Comparison of ENCODE assay signal across 9 cellular contexts in genomic region chr2:192197387-192197786, GRCh38. TPM values are rescaled to one million over a fixed set of nuclear protein-coding genes. Genes with fewer than 3 reads are reported as not detected.
DNase-seq lines count a peak whose midpoint lies in the region; ATAC-seq and TF ChIP-seq lines count a peak whose summit lies in the region.
"Had no signal": no experiment of that assay in that cellular context is flagged by ENCODE, and none has a peak within 500 bp of the region (broad histone marks: within the 10 kb centered on the region; RNA-seq: fewer than 3 reads in every experiment).

No MANE protein-coding gene starts in this region.

- intact Hi-C loops in heart right ventricle (cut with DNase I), result loop anchor here in 1 of 10 donors (10.0 kb wide), 1 partner anchor 87 kb away; no protein-coding TSS in a partner anchor

- TF ChIP-seq CTCF in cardiac muscle cell (IDR thresholded peaks at IDR 0.05; ENCODE audit: low read depth, low read length), result peak; percentile 16
- no peak for TF ChIP-seq CTCF in heart right ventricle (IDR thresholded peaks at IDR 0.05)
- TF ChIP-seq CTCF in RWPE2 (IDR thresholded peaks at IDR 0.05; ENCODE audit: poor library complexity, severe bottlenecking), result peak; percentile 48
- no peak for TF ChIP-seq CTCF in fibroblast of the aortic adventitia (IDR thresholded peaks at IDR 0.05; ENCODE audit: insufficient read depth, low read length)

- peak in 1 of 2 donors; percentile 26 for DNase-seq in cardiac muscle cell (ENCODE audit: low read depth in 1 of 2, low spot score in 1 of 2)
- no peak for DNase-seq in heart right ventricle
- DNase-seq in RWPE2 (ENCODE audit: low spot score), result no peak
- DNase-seq in fibroblast of the aortic adventitia (ENCODE audit: low read depth), result peak; percentile 22
- DNase-seq in NOMO-1 treated with DMSO at 0.1 percent for 48 hours (lab: John Stamatoyannopoulos, UW; ENCODE audit: unreplicated experiment), result no peak
- no peak for DNase-seq in activated CD8-positive, alpha-beta memory T cell treated with anti-CD3 and anti-CD28 coated beads, Interleukin-2, amount 50 U/mL, for 4 hours
- DNase-seq in UCSD-AML1 (lab: John Stamatoyannopoulos, UW; ENCODE audit: unreplicated experiment), result no peak
- DNase-seq in CD1c-positive myeloid dendritic cell (ENCODE audit: extremely low spot score), result no peak

- ATAC-seq in heart right ventricle (no peak), RWPE2 (ENCODE audit: low read depth) (no peak)

- H3K4me1 ChIP-seq in cardiac muscle cell (ENCODE audit: low read depth) (peaks cover 11% of the 10 kb centered on the region), heart right ventricle (peaks cover 8 to 37% (median 29%) of the 10 kb centered on the region in 9 donors), RWPE2 (ENCODE audit: insufficient read depth, poor library complexity, severe bottlenecking) (peaks cover 7% of the 10 kb centered on the region)

- H3K27me3 ChIP-seq in cardiac muscle cell, result peaks cover 94% of the 10 kb centered on the region
- H3K27me3 ChIP-seq in heart right ventricle, result peaks cover 24 to 98% (median 94%) of the 10 kb centered on the region in 7 donors
- peaks cover 59% of the 10 kb centered on the region for H3K27me3 ChIP-seq in RWPE2 (ENCODE audit: insufficient read depth, poor library complexity, severe bottlenecking)

- 80 to 87% methylated on average over 2 of the region's 2 CpGs for WGBS in heart right ventricle, 2 donors

- H3K27ac ChIP-seq in cardiac muscle cell, result no peak overlapping the region
- H3K27ac ChIP-seq in heart right ventricle, result no peak overlapping the region
- no peak overlapping the region for H3K27ac ChIP-seq in RWPE2 (ENCODE audit: poor library complexity, severe bottlenecking)
- H3K27ac ChIP-seq: BLaER1 treated with 17β-estradiol and CSF1 and Interleukin-3, amounts not matched to agents 10 nM and 100 nM had no signal

- no peaks in the 10 kb centered on the region for H3K9me3 ChIP-seq in cardiac muscle cell (ENCODE audit: low read depth)
- no peaks in the 10 kb centered on the region for H3K9me3 ChIP-seq in heart right ventricle
- no peaks in the 10 kb centered on the region for H3K9me3 ChIP-seq in RWPE2 (ENCODE audit: severe bottlenecking)

- no peaks in the 10 kb centered on the region for H3K36me3 ChIP-seq in cardiac muscle cell
- H3K36me3 ChIP-seq in heart right ventricle, result no peaks in the 10 kb centered on the region
- no peaks in the 10 kb centered on the region for H3K36me3 ChIP-seq in RWPE2 (ENCODE audit: low read depth)
- H3K36me3 ChIP-seq: BLaER1 treated with 17β-estradiol and CSF1 and Interleukin-3, amounts not matched to agents 10 nM and 100 nM had no signal

- H3K4me3 ChIP-seq in cardiac muscle cell (no peak overlapping the region), heart right ventricle (no peak overlapping the region), RWPE2 (ENCODE audit: severe bottlenecking) (no peak overlapping the region), fibroblast of the aortic adventitia (ENCODE audit: low read depth, low read length) (no peak overlapping the region)
- H3K4me3 ChIP-seq: BLaER1 treated with 17β-estradiol and CSF1 and Interleukin-3, amounts not matched to agents 10 nM and 100 nM had no signal

RNA-seq across cellular contexts. Expression of gene TMEFF2, which starts 2.7 kb away (rescaled TPM):
- total RNA-seq in cardiac muscle cell (0.15 and 0.28 TPM in 2 replicates), heart right ventricle (under 1 TPM in 3 of 10 donors, not detected in 7; 0.09 to 0.41 (median 0.17) TPM), fibroblast of the aortic adventitia (ENCODE audit: low replicate concordance) (4.7 and 9.4 TPM in 2 replicates)
- polyA plus RNA-seq in cardiac muscle cell (0.31 and 1.3 TPM in 2 replicates), heart right ventricle (under 1 TPM in 1 of 2 donors, not detected in 1; 0.16 TPM)

Comparison
In these comparisons a context has a peak if more than half of its experiments do, and no peak if none do; other contexts are left out.
1. CTCF ChIP-seq: peak in cardiac muscle cell (single experiment) and RWPE2 (single experiment); none in heart right ventricle (0 of 9) and fibroblast of the aortic adventitia (single experiment).